ENCODE assay signal across 11 cellular contexts in genomic region chr4:112318239-112319142, GRCh38. TPM values are rescaled to one million over a fixed set of nuclear protein-coding genes. Genes with fewer than 3 reads are reported as not detected.
A peak's percentile ranks its signal among the peaks of the same experiment; 100 is the strongest.
DNase-seq lines count a peak whose midpoint lies in the region; ATAC-seq and TF ChIP-seq lines count a peak whose summit lies in the region.
"Had no signal": no experiment of that assay in that cellular context is flagged by ENCODE, and none has a peak within 500 bp of the region (broad histone marks: within the 10 kb centered on the region; RNA-seq: fewer than 3 reads in every experiment).

No MANE protein-coding gene starts in this region.

- no peak for TF ChIP-seq EP300 in suprapubic skin (IDR thresholded peaks at IDR 0.05)

- no peaks in the 10 kb centered on the region for H3K27me3 ChIP-seq in suprapubic skin

- H3K27ac Mint-ChIP-seq in activated CD4-positive, alpha-beta T cell treated with anti-CD3 and anti-CD28 coated beads, Interleukin-2, amount 10 ng/mL, durations not matched to agents 24 days and 14 days = peak overlapping the region; percentile 9
- H3K27ac Mint-ChIP-seq in stimulated activated memory B cell treated with anti-CD40 and anti-IgM and Interleukin-4, amounts not matched to agents 10 μg/mL and 1 μg/mL and 100 μg/mL, for 72 hours = no peak overlapping the region

- no peak for DNase-seq in activated CD4-positive, alpha-beta T cell treated with anti-CD3 and anti-CD28 coated beads, Interleukin-2, amount 10 ng/mL, durations not matched to agents 24 days and 14 days
- no peak for DNase-seq in activated CD4-positive, alpha-beta T cell treated with anti-CD3 and anti-CD28 coated beads for 48 hours
- no peak for DNase-seq in SHP77 treated with DMSO at 0.1 percent for 48 hours (lab: John Stamatoyannopoulos, UW)
- no peak for DNase-seq in suprapubic skin (ENCODE audit: low spot score in 2 of 2)
- no peak for DNase-seq in HCEC 1CT
- DNase-seq: KG1, mucosa of descending colon had no signal

- no peak for TF ChIP-seq CTCF in suprapubic skin (IDR thresholded peaks at IDR 0.05)

- no peak for TF ChIP-seq POLR2A in suprapubic skin (IDR thresholded peaks at IDR 0.05)

- peaks cover 29% of the 10 kb centered on the region for H3K4me1 Mint-ChIP-seq in activated CD4-positive, alpha-beta T cell treated with anti-CD3 and anti-CD28 coated beads, Interleukin-2, amount 10 ng/mL, durations not matched to agents 24 days and 14 days
- H3K4me1 Mint-ChIP-seq in stimulated activated memory B cell treated with anti-CD40 and anti-IgM and Interleukin-4, amounts not matched to agents 10 μg/mL and 1 μg/mL and 100 μg/mL, for 72 hours = peaks cover 20% of the 10 kb centered on the region

- no peak overlapping the region for H3K4me3 Mint-ChIP-seq in activated CD4-positive, alpha-beta T cell treated with anti-CD3 and anti-CD28 coated beads, Interleukin-2, amount 10 ng/mL, durations not matched to agents 24 days and 14 days
- no peak overlapping the region for H3K4me3 Mint-ChIP-seq in stimulated activated memory B cell treated with anti-CD40 and anti-IgM and Interleukin-4, amounts not matched to agents 10 μg/mL and 1 μg/mL and 100 μg/mL, for 72 hours

- H3K9me3 ChIP-seq in suprapubic skin = no peaks in the 10 kb centered on the region
- H3K9me3 ChIP-seq: mucosa of descending colon had no signal

- H3K4me1 ChIP-seq in suprapubic skin = no peaks in the 10 kb centered on the region

- peaks cover 3% of the 10 kb centered on the region for H3K9me3 Mint-ChIP-seq in activated CD4-positive, alpha-beta T cell treated with anti-CD3 and anti-CD28 coated beads, Interleukin-2, amount 10 ng/mL, durations not matched to agents 24 days and 14 days
- no peaks in the 10 kb centered on the region for H3K9me3 Mint-ChIP-seq in stimulated activated memory B cell treated with anti-CD40 and anti-IgM and Interleukin-4, amounts not matched to agents 10 μg/mL and 1 μg/mL and 100 μg/mL, for 72 hours

- H3K36me3 Mint-ChIP-seq in activated CD4-positive, alpha-beta T cell treated with anti-CD3 and anti-CD28 coated beads, Interleukin-2, amount 10 ng/mL, durations not matched to agents 24 days and 14 days (ENCODE audit: low read depth) = peaks cover 27% of the 10 kb centered on the region
- H3K36me3 Mint-ChIP-seq in stimulated activated memory B cell treated with anti-CD40 and anti-IgM and Interleukin-4, amounts not matched to agents 10 μg/mL and 1 μg/mL and 100 μg/mL, for 72 hours = peaks cover 11% of the 10 kb centered on the region

- ATAC-seq in GM21619 (IDR thresholded peaks at IDR 0.05; ENCODE audit: unreplicated experiment) (peak; percentile 96), HG03342 (IDR thresholded peaks at IDR 0.05; ENCODE audit: unreplicated experiment) (peak; percentile 96)
- ATAC-seq in stimulated activated memory B cell treated with anti-CD40 and anti-IgM and Interleukin-4, amounts not matched to agents 10 μg/mL and 1 μg/mL and 100 μg/mL, for 72 hours = peak; percentile 68
- ATAC-seq: mucosa of descending colon had no signal

- WGBS in suprapubic skin = 90% methylated on average over 5 of the region's 5 CpGs

- peaks cover 3% of the 10 kb centered on the region for H3K36me3 ChIP-seq in suprapubic skin

- H3K4me3 ChIP-seq in suprapubic skin = no peak overlapping the region
- H3K4me3 ChIP-seq: mucosa of descending colon, smooth muscle cell had no signal

- no peak overlapping the region for H3K27ac ChIP-seq in suprapubic skin

- intact Hi-C loops in activated CD4-positive, alpha-beta T cell treated with anti-CD3 and anti-CD28 coated beads, Interleukin-2, amount 10 ng/mL, durations not matched to agents 24 days and 14 days (cut with micrococcal nuclease) = no loop called here

- no peaks in the 10 kb centered on the region for H3K27me3 Mint-ChIP-seq in activated CD4-positive, alpha-beta T cell treated with anti-CD3 and anti-CD28 coated beads, Interleukin-2, amount 10 ng/mL, durations not matched to agents 24 days and 14 days
- no peaks in the 10 kb centered on the region for H3K27me3 Mint-ChIP-seq in stimulated activated memory B cell treated with anti-CD40 and anti-IgM and Interleukin-4, amounts not matched to agents 10 μg/mL and 1 μg/mL and 100 μg/mL, for 72 hours

RNA-seq across cellular contexts. Expression of gene ALPK1, which starts 21.3 kb away (rescaled TPM):
- 8.8 and 9.1 TPM in 2 replicates for total RNA-seq in activated CD4-positive, alpha-beta T cell treated with anti-CD3 and anti-CD28 coated beads, Interleukin-2, amount 10 ng/mL, durations not matched to agents 24 days and 14 days
- 10 to 100 TPM; 15.7 to 87.2 (median 24.2) TPM for total RNA-seq in suprapubic skin

RNA-seq across cellular contexts. Expression of gene TIFA, which starts 32.8 kb away (rescaled TPM):
- 27.1 and 27.9 TPM in 2 replicates for total RNA-seq in activated CD4-positive, alpha-beta T cell treated with anti-CD3 and anti-CD28 coated beads, Interleukin-2, amount 10 ng/mL, durations not matched to agents 24 days and 14 days
- total RNA-seq in suprapubic skin = 10 to 100 TPM in 3 of 4 donors, 1 to 10 TPM in 1; 9.5 to 16.2 (median 12.4) TPM
